Comparison of ENCODE assay signal across 8 cellular contexts in the genomic region with DNA sequence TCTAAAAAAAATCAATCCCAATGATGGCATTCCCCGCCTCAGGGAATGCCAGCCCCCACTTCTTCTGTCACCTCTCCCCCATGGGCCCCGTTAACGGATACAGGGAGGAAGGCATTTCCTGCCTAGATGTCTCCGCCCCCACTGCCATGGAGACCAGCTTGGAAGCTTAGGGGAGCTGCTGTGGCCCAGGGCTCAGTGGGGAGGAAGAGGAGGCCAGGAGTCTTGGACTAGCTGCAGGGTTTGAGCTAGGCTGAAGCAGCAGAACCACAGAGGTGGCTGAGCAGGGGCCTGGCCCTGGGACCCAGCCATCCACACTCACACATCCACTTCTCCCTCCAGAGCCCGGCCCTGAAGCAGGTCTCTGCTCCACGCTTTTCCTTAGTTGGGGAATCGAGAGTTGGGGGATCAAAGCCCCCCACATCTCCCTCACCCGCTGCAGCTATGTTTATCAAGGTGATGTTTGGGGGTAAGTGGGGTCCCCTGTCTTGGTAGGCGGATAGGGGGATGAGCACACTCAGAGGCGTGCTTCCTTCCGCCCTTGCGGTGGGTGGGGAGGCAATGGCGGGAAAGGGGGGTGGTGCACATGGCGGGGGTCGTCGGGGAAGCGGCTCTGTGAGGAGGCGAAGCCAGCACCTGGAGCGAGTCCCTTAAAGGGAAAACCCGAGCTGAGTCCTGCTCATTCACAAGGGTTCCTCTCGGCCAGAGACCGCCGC. TPM values are rescaled to one million over a fixed set of nuclear protein-coding genes. Genes with fewer than 3 reads are reported as not detected.
DNase-seq lines count a peak whose midpoint lies in the region; ATAC-seq and TF ChIP-seq lines count a peak whose summit lies in the region.

A gene with protein sequence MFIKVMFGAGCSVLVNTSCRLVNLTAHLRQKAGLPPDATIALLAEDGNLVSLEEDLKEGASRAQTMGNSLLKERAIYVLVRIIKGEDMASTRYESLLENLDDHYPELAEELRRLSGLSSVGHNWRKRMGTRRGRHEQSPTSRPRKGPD (plus strand): TSS at position 125 of the 713 bp plus-strand sequence. CDS start 317 bp downstream, at position 442.

- no peaks in the 10 kb centered on the region for H3K9me3 Mint-ChIP-seq in activated CD4-positive, alpha-beta T cell treated with anti-CD3 and anti-CD28 coated beads, Interleukin-2, amount 10 ng/mL, durations not matched to agents 7 days and 5 days

- peaks cover 1% of the 10 kb centered on the region for H3K79me2 ChIP-seq in hepatocyte

- H3K4me3 ChIP-seq in hepatocyte (no peak within 1 kb of the TSS), thoracic aorta (peak within 1 kb of the TSS; percentile 67), esophagus squamous epithelium (peak within 1 kb of the TSS in 2 of 4 donors; percentile 18 to 44)

- no peak for TF ChIP-seq POLR2A in esophagus squamous epithelium (IDR thresholded peaks at IDR 0.05)

- H3K9me3 ChIP-seq in hepatocyte (ENCODE audit: low read depth): no peaks in the 10 kb centered on the region
- H3K9me3 ChIP-seq in thoracic aorta: no peaks in the 10 kb centered on the region
- no peaks in the 10 kb centered on the region for H3K9me3 ChIP-seq in esophagus squamous epithelium

- H3K27ac Mint-ChIP-seq in activated CD4-positive, alpha-beta T cell treated with anti-CD3 and anti-CD28 coated beads, Interleukin-2, amount 10 ng/mL, durations not matched to agents 7 days and 5 days: peak within 1 kb of the TSS; percentile 82

- no peaks in the 10 kb centered on the region for H3K36me3 ChIP-seq in hepatocyte (replicated peaks; ENCODE audit: insufficient read depth, low read depth)
- H3K36me3 ChIP-seq in thoracic aorta: no peaks in the 10 kb centered on the region
- H3K36me3 ChIP-seq in esophagus squamous epithelium: peaks cover 0 to 27% (median 0%) of the 10 kb centered on the region in 3 donors

- peak within 1 kb of the TSS; percentile 51 for H3K4me3 Mint-ChIP-seq in activated CD4-positive, alpha-beta T cell treated with anti-CD3 and anti-CD28 coated beads, Interleukin-2, amount 10 ng/mL, durations not matched to agents 7 days and 5 days

- no peaks in the 10 kb centered on the region for H4K20me1 ChIP-seq in hepatocyte (ENCODE audit: insufficient read depth, poor library complexity, severe bottlenecking)

- POLR2A ChIA-PET in activated CD4-positive, alpha-beta T cell treated with anti-CD3 and anti-CD28 coated beads, Interleukin-2, amount 10 ng/mL, durations not matched to agents 7 days and 5 days (lab: Charles Lee): no interaction called here

- CTCF ChIA-PET in activated CD4-positive, alpha-beta T cell treated with anti-CD3 and anti-CD28 coated beads, Interleukin-2, amount 10 ng/mL, durations not matched to agents 7 days and 5 days (lab: Charles Lee): interaction anchor here (0.5 to 4.9 kb wide), 6 partner anchors 12 to 1632 kb away, joined by 3 to 20 read pairs (median 4); a partner anchor contains a TSS

- ATAC-seq in thoracic aorta (ENCODE audit: insufficient number of reproducible peaks, low FRiP score, low read depth): no peak
- no peak for ATAC-seq in HG02642 (IDR thresholded peaks at IDR 0.05; ENCODE audit: poor library complexity, unreplicated experiment)

- 77% methylated on average over 12 of the region's 23 CpGs for WGBS in hepatocyte (ENCODE audit: low lambda C conversion rate, missing lambda C conversion rate)
- 51% methylated on average over 5 of the region's 23 CpGs; no CpG with 5 or more reads in 1 of the 2 donors for WGBS in esophagus squamous epithelium, 2 donors

- H3K27me3 ChIP-seq in hepatocyte (no peaks in the 10 kb centered on the region), thoracic aorta (replicated peaks; ENCODE audit: insufficient read depth) (no peaks in the 10 kb centered on the region), esophagus squamous epithelium (no peaks in the 10 kb centered on the region)

- H3K27ac ChIP-seq in hepatocyte (no peak within 1 kb of the TSS), thoracic aorta (no peak within 1 kb of the TSS), esophagus squamous epithelium (no peak within 1 kb of the TSS)

- H3K9me2 ChIP-seq in hepatocyte (replicated peaks; ENCODE audit: insufficient read depth): no peaks in the 10 kb centered on the region

- H3K4me1 ChIP-seq in hepatocyte (ENCODE audit: insufficient read depth) (peaks cover 10% of the 10 kb centered on the region), thoracic aorta (ENCODE audit: control insufficient read depth in 1 of 2, low read depth in 2 of 2) (peaks cover 8 to 28% of the 10 kb centered on the region in 2 donors), esophagus squamous epithelium (peaks cover 6 to 56% (median 20%) of the 10 kb centered on the region in 3 donors)

- intact Hi-C loops in esophagus squamous epithelium (cut with DNase I): no loop called here

- no peak for DNase-seq in activated CD4-positive, alpha-beta T cell treated with anti-CD3 and anti-CD28 coated beads, Interleukin-2, amount 10 ng/mL, durations not matched to agents 7 days and 5 days
- DNase-seq in activated CD4-positive, alpha-beta T cell treated with anti-CD3 and anti-CD28 coated beads for 1 hour: no peak
- DNase-seq in UCSD-AML1 (lab: John Stamatoyannopoulos, UW; ENCODE audit: unreplicated experiment): peak; percentile 38
- DNase-seq in hepatocyte (ENCODE audit: low spot score): no peak
- DNase-seq in thoracic aorta (ENCODE audit: low spot score): no peak
- no peak for DNase-seq in activated effector memory CD4-positive, alpha-beta T cell treated with Interleukin-2 at 50 U/mL for 16 hours
- no peak for DNase-seq in esophagus squamous epithelium (lab: John Stamatoyannopoulos, UW)

- H3K4me1 Mint-ChIP-seq in activated CD4-positive, alpha-beta T cell treated with anti-CD3 and anti-CD28 coated beads, Interleukin-2, amount 10 ng/mL, durations not matched to agents 7 days and 5 days: peaks cover 40% of the 10 kb centered on the region

- no peak within 1 kb of the TSS for H2AFZ ChIP-seq in hepatocyte

- H3K36me3 Mint-ChIP-seq in activated CD4-positive, alpha-beta T cell treated with anti-CD3 and anti-CD28 coated beads, Interleukin-2, amount 10 ng/mL, durations not matched to agents 7 days and 5 days (ENCODE audit: low read depth): peaks cover 2% of the 10 kb centered on the region

- peak within 1 kb of the TSS; percentile 53 for H3K4me2 ChIP-seq in hepatocyte

- TF ChIP-seq CTCF in hepatocyte (IDR thresholded peaks at IDR 0.05; ENCODE audit: poor library complexity) (no peak), thoracic aorta (IDR thresholded peaks at IDR 0.05) (no peak), esophagus squamous epithelium (IDR thresholded peaks at IDR 0.05) (no peak)

- H3K27me3 Mint-ChIP-seq in activated CD4-positive, alpha-beta T cell treated with anti-CD3 and anti-CD28 coated beads, Interleukin-2, amount 10 ng/mL, durations not matched to agents 7 days and 5 days: no peaks in the 10 kb centered on the region

RNA-seq across cellular contexts. Expression of the gene that starts here (rescaled TPM):
- total RNA-seq in activated CD4-positive, alpha-beta T cell treated with anti-CD3 and anti-CD28 coated beads, Interleukin-2, amount 10 ng/mL, durations not matched to agents 7 days and 5 days: 1 to 10 TPM in 1 of 2 experiments, under 1 TPM in 1; 0.99 to 1.3 TPM
- total RNA-seq in hepatocyte: not detected in 2 replicates
- polyA plus RNA-seq in hepatocyte: 0.35 and 0.37 TPM in 2 replicates
- total RNA-seq in thoracic aorta: not detected
- total RNA-seq in esophagus squamous epithelium: not detected
